In the genomic region with DNA sequence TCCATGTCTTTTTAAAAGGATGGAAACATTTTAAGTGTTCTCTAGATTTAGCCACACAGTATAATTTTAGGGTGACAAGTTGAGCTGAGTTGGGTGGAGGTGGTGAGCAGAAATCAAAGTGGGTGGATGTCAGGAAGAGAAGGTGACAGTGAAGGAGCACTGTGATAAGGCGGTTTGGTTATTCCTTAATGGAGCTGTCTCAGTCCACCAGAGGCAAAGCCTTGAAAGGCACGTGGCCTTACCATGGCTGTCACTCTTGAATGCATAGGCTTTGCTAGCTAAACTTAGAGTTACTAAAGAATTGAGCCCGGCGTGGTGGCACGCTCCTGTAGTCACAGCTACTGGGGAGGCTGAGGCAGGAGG, we compare ENCODE assay signal across 8 cellular contexts. TPM values are rescaled to one million over a fixed set of nuclear protein-coding genes. Genes with fewer than 3 reads are reported as not detected.
A peak's percentile ranks its signal among the peaks of the same experiment; 100 is the strongest.
DNase-seq lines count a peak whose midpoint lies in the region; ATAC-seq and TF ChIP-seq lines count a peak whose summit lies in the region.

No MANE protein-coding gene starts in this region.

- H3K4me3 ChIP-seq in left ventricle myocardium inferior = peak overlapping the region; percentile 72
- H3K4me3 ChIP-seq in spleen = peak overlapping the region in 2 of 8 donors; percentile 57 to 74

- ATAC-seq in GM19395 (IDR thresholded peaks at IDR 0.05; ENCODE audit: unreplicated experiment) = no peak
- no peak for ATAC-seq in HG03097 (IDR thresholded peaks at IDR 0.05; ENCODE audit: low FRiP score, unreplicated experiment)

- H3K4me3 Mint-ChIP-seq in T-helper 2 cell treated with Interferon-gamma antibody and Interleukin-4, amounts not matched to agents 5 μg/mL and 100 μg/mL, for 36 hours = peak overlapping the region; percentile 74
- peak overlapping the region; percentile 69 for H3K4me3 Mint-ChIP-seq in activated T-helper 1 cell treated with anti-CD3 and anti-CD28 coated beads, Interleukin-12 subunit alpha, Interleukin-12 subunit beta, Interleukin-2, Interleukin-4 antibody, amounts not matched to agents 30 ng/mL and 10 ng/mL and 1 ng/mL, durations not matched to agents 14 hours and 24 hours and 36 hours

- no peaks in the 10 kb centered on the region for H3K9me3 Mint-ChIP-seq in T-helper 2 cell treated with Interferon-gamma antibody and Interleukin-4, amounts not matched to agents 5 μg/mL and 100 μg/mL, for 36 hours
- no peaks in the 10 kb centered on the region for H3K9me3 Mint-ChIP-seq in activated T-helper 1 cell treated with anti-CD3 and anti-CD28 coated beads, Interleukin-12 subunit alpha, Interleukin-12 subunit beta, Interleukin-2, Interleukin-4 antibody, amounts not matched to agents 30 ng/mL and 10 ng/mL and 1 ng/mL, durations not matched to agents 14 hours and 24 hours and 36 hours

- TF ChIP-seq CTCF in left ventricle myocardium inferior (IDR thresholded peaks at IDR 0.05; ENCODE audit: borderline replicate concordance) (no peak), spleen (IDR thresholded peaks at IDR 0.05 in 8 of 11, conservative IDR thresholded peaks at IDR 0.05 in 3 of 11) (no peak)

- peak overlapping the region; percentile 87 for H3K27ac ChIP-seq in left ventricle myocardium inferior (replicated peaks)
- H3K27ac ChIP-seq in spleen = peak overlapping the region in 5 of 8 donors; percentile 27 to 70 (median 53)

- H3K27ac Mint-ChIP-seq in T-helper 2 cell treated with Interferon-gamma antibody and Interleukin-4, amounts not matched to agents 5 μg/mL and 100 μg/mL, for 36 hours = peak overlapping the region; percentile 42
- H3K27ac Mint-ChIP-seq in activated T-helper 1 cell treated with anti-CD3 and anti-CD28 coated beads, Interleukin-12 subunit alpha, Interleukin-12 subunit beta, Interleukin-2, Interleukin-4 antibody, amounts not matched to agents 30 ng/mL and 10 ng/mL and 1 ng/mL, durations not matched to agents 14 hours and 24 hours and 36 hours = peak overlapping the region; percentile 48

- H3K27me3 ChIP-seq in left ventricle myocardium inferior (ENCODE audit: low read depth) = no peaks in the 10 kb centered on the region
- no peaks in the 10 kb centered on the region for H3K27me3 ChIP-seq in spleen (replicated peaks in 1 of 7)

- H3K4me1 ChIP-seq in left ventricle myocardium inferior (peaks cover 24% of the 10 kb centered on the region), spleen (peaks cover 0 to 22% (median 16%) of the 10 kb centered on the region in 6 donors)

- intact Hi-C loops in activated T-helper 1 cell treated with anti-CD3 and anti-CD28 coated beads, Interleukin-12 subunit alpha, Interleukin-12 subunit beta, Interleukin-2, Interleukin-4 antibody, amounts not matched to agents 30 ng/mL and 10 ng/mL and 1 ng/mL, durations not matched to agents 14 hours and 24 hours and 36 hours (cut with micrococcal nuclease) = loop anchor here (1.0 kb wide), 2 partner anchors 14 to 17 kb away; a partner anchor contains a TSS
- intact Hi-C loops in left ventricle myocardium inferior (cut with micrococcal nuclease) = no loop called here
- intact Hi-C loops in spleen (cut with DNase I; ENCODE audit: low total_unique reads) = no loop called here

- H3K36me3 ChIP-seq in left ventricle myocardium inferior = no peaks in the 10 kb centered on the region
- H3K36me3 ChIP-seq in spleen = no peaks in the 10 kb centered on the region

- WGBS in spleen, 5 donors = 81 to 89% (median 85%) methylated on average over 3 to 5 of the region's 5 CpGs

- no peaks in the 10 kb centered on the region for H3K27me3 Mint-ChIP-seq in T-helper 2 cell treated with Interferon-gamma antibody and Interleukin-4, amounts not matched to agents 5 μg/mL and 100 μg/mL, for 36 hours (ENCODE audit: low read depth)
- H3K27me3 Mint-ChIP-seq in activated T-helper 1 cell treated with anti-CD3 and anti-CD28 coated beads, Interleukin-12 subunit alpha, Interleukin-12 subunit beta, Interleukin-2, Interleukin-4 antibody, amounts not matched to agents 30 ng/mL and 10 ng/mL and 1 ng/mL, durations not matched to agents 14 hours and 24 hours and 36 hours (ENCODE audit: insufficient read depth) = peaks cover 8% of the 10 kb centered on the region

- no peaks in the 10 kb centered on the region for H3K9me3 ChIP-seq in left ventricle myocardium inferior (replicated peaks)
- H3K9me3 ChIP-seq in spleen = no peaks in the 10 kb centered on the region

- no peak for DNase-seq in T-helper 2 cell treated with Interferon-gamma antibody and Interleukin-4, amounts not matched to agents 5 μg/mL and 100 μg/mL, for 36 hours (ENCODE audit: low spot score)
- DNase-seq in T-helper 2 cell (no peak), left ventricle myocardium inferior (no peak), spleen (no peak), NOMO-1 (lab: John Stamatoyannopoulos, UW; ENCODE audit: unreplicated experiment in 2 of 2) (no peak)
- DNase-seq in activated T-helper 1 cell treated with anti-CD3 and anti-CD28 coated beads, Interleukin-12 subunit alpha, Interleukin-12 subunit beta, Interleukin-2, Interleukin-4 antibody, amounts not matched to agents 30 ng/mL and 10 ng/mL and 1 ng/mL, durations not matched to agents 14 hours and 24 hours and 36 hours (ENCODE audit: low spot score) = no peak

- peaks cover 13% of the 10 kb centered on the region for H3K4me1 Mint-ChIP-seq in T-helper 2 cell treated with Interferon-gamma antibody and Interleukin-4, amounts not matched to agents 5 μg/mL and 100 μg/mL, for 36 hours (ENCODE audit: low read depth)
- peaks cover 20% of the 10 kb centered on the region for H3K4me1 Mint-ChIP-seq in activated T-helper 1 cell treated with anti-CD3 and anti-CD28 coated beads, Interleukin-12 subunit alpha, Interleukin-12 subunit beta, Interleukin-2, Interleukin-4 antibody, amounts not matched to agents 30 ng/mL and 10 ng/mL and 1 ng/mL, durations not matched to agents 14 hours and 24 hours and 36 hours (ENCODE audit: low read depth)

- no peaks in the 10 kb centered on the region for H3K36me3 Mint-ChIP-seq in T-helper 2 cell treated with Interferon-gamma antibody and Interleukin-4, amounts not matched to agents 5 μg/mL and 100 μg/mL, for 36 hours (ENCODE audit: low read depth)
- no peaks in the 10 kb centered on the region for H3K36me3 Mint-ChIP-seq in activated T-helper 1 cell treated with anti-CD3 and anti-CD28 coated beads, Interleukin-12 subunit alpha, Interleukin-12 subunit beta, Interleukin-2, Interleukin-4 antibody, amounts not matched to agents 30 ng/mL and 10 ng/mL and 1 ng/mL, durations not matched to agents 14 hours and 24 hours and 36 hours (ENCODE audit: low read depth)

- TF ChIP-seq POLR2A in spleen (IDR thresholded peaks at IDR 0.05) = no peak

RNA-seq across cellular contexts. Expression of a gene that starts 0.6 kb away (rescaled TPM):
- 0.29 and 0.65 TPM in 2 replicates for total RNA-seq in activated T-helper 1 cell treated with anti-CD3 and anti-CD28 coated beads, Interleukin-12 subunit alpha, Interleukin-12 subunit beta, Interleukin-2, Interleukin-4 antibody, amounts not matched to agents 30 ng/mL and 10 ng/mL and 1 ng/mL, durations not matched to agents 14 hours and 24 hours and 36 hours
- 0.19 TPM for total RNA-seq in left ventricle myocardium inferior
- 1 to 10 TPM in 1 of 7 donors, under 1 TPM in 3, not detected in 3; 0.14 to 1.8 (median 0.35) TPM for total RNA-seq in spleen
- under 1 TPM; 0.03 to 0.17 (median 0.10) TPM for polyA plus RNA-seq in spleen

RNA-seq across cellular contexts. Expression of a gene that starts 14.7 kb away (rescaled TPM):
- total RNA-seq in activated T-helper 1 cell treated with anti-CD3 and anti-CD28 coated beads, Interleukin-12 subunit alpha, Interleukin-12 subunit beta, Interleukin-2, Interleukin-4 antibody, amounts not matched to agents 30 ng/mL and 10 ng/mL and 1 ng/mL, durations not matched to agents 14 hours and 24 hours and 36 hours = 12.7 and 15.5 TPM in 2 replicates
- 15.5 TPM for total RNA-seq in left ventricle myocardium inferior
- 10 to 100 TPM in 3 of 7 donors, 1 to 10 TPM in 4; 7.3 to 13.4 (median 9.9) TPM for total RNA-seq in spleen
- 1 to 10 TPM; 1.9 to 4.3 (median 3.2) TPM for polyA plus RNA-seq in spleen

RNA-seq across cellular contexts. Expression of a gene that starts 15.0 kb away (rescaled TPM):
- 144 and 145 TPM in 2 replicates for total RNA-seq in activated T-helper 1 cell treated with anti-CD3 and anti-CD28 coated beads, Interleukin-12 subunit alpha, Interleukin-12 subunit beta, Interleukin-2, Interleukin-4 antibody, amounts not matched to agents 30 ng/mL and 10 ng/mL and 1 ng/mL, durations not matched to agents 14 hours and 24 hours and 36 hours
- total RNA-seq in left ventricle myocardium inferior = 69.6 TPM
- 10 to 100 TPM; 31.7 to 83.2 (median 77.3) TPM for total RNA-seq in spleen
- 100 to 1,000 TPM; 166 to 247 (median 212) TPM for polyA plus RNA-seq in spleen

RNA-seq across cellular contexts. Expression of a gene that starts 16.7 kb away (rescaled TPM):
- 39.0 and 39.9 TPM in 2 replicates for total RNA-seq in activated T-helper 1 cell treated with anti-CD3 and anti-CD28 coated beads, Interleukin-12 subunit alpha, Interleukin-12 subunit beta, Interleukin-2, Interleukin-4 antibody, amounts not matched to agents 30 ng/mL and 10 ng/mL and 1 ng/mL, durations not matched to agents 14 hours and 24 hours and 36 hours
- total RNA-seq in left ventricle myocardium inferior = 120 TPM
- 10 to 100 TPM; 45.3 to 52.6 (median 46.8) TPM for total RNA-seq in spleen
- polyA plus RNA-seq in spleen = 10 to 100 TPM; 27.2 to 53.2 (median 38.0) TPM

RNA-seq across cellular contexts. Expression of a gene that starts 47.6 kb away (rescaled TPM):
- 17.5 and 18.8 TPM in 2 replicates for total RNA-seq in activated T-helper 1 cell treated with anti-CD3 and anti-CD28 coated beads, Interleukin-12 subunit alpha, Interleukin-12 subunit beta, Interleukin-2, Interleukin-4 antibody, amounts not matched to agents 30 ng/mL and 10 ng/mL and 1 ng/mL, durations not matched to agents 14 hours and 24 hours and 36 hours
- total RNA-seq in left ventricle myocardium inferior = 22.7 TPM
- total RNA-seq in spleen = 10 to 100 TPM; 57.7 to 90.0 (median 77.0) TPM
- 10 to 100 TPM; 16.4 to 25.0 (median 16.7) TPM for polyA plus RNA-seq in spleen
